22 cellular contexts compared by ENCODE assay signal in the genomic region with DNA sequence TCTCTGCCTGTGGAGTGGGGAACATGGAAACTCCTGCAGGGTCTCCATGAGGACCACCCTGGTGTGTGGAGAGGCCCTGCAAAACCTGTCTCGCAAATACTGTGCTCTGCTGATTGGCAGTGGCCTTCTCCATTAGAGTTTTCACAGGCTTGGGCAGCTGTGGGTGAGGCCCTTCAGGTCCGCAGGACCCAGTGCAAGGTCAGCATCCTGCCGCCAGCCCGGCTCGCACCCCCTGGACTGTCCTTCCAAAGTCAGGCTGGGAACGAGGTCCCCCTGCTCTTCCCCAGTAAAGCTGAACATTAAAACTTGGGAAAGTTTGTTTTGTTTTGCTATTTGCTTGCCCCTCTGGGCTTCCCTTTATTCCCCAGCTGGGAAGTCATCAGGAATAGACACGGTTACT.
"Had no signal": no experiment of that assay in that cellular context is flagged by ENCODE, and none has a peak within 500 bp of the region (broad histone marks: within the 10 kb centered on the region; RNA-seq: fewer than 3 reads in every experiment).

No MANE protein-coding gene starts in this region.

- H3K9me3 ChIP-seq: SJSA1 had no signal

- ATAC-seq: K562 had no signal

- H3K27me3 ChIP-seq: SJSA1 had no signal

- H3K4me3 ChIP-seq: K562, SJSA1, SK-N-MC had no signal

- DNase-seq: Kasumi-1, MM.1S, NCI-H1092 treated with DMSO at 0.1 percent for 48 hours, NCI-H1436, NCI-H187, NCI-H2029, NCI-H2081 treated with DMSO at 0.1 percent for 48 hours, NCI-H2171, NCI-H226, NCI-H446, NCI-H510A, NCI-H524 treated with DMSO at 0.1 percent for 48 hours, NCI-H69, NCI-H774, Right ventricle myocardium superior, RPMI8226, SIG-M5 had no signal

- H3K27ac ChIP-seq: HL-60, KMS-11, SJSA1, SK-N-MC had no signal
